In the genomic region with DNA sequence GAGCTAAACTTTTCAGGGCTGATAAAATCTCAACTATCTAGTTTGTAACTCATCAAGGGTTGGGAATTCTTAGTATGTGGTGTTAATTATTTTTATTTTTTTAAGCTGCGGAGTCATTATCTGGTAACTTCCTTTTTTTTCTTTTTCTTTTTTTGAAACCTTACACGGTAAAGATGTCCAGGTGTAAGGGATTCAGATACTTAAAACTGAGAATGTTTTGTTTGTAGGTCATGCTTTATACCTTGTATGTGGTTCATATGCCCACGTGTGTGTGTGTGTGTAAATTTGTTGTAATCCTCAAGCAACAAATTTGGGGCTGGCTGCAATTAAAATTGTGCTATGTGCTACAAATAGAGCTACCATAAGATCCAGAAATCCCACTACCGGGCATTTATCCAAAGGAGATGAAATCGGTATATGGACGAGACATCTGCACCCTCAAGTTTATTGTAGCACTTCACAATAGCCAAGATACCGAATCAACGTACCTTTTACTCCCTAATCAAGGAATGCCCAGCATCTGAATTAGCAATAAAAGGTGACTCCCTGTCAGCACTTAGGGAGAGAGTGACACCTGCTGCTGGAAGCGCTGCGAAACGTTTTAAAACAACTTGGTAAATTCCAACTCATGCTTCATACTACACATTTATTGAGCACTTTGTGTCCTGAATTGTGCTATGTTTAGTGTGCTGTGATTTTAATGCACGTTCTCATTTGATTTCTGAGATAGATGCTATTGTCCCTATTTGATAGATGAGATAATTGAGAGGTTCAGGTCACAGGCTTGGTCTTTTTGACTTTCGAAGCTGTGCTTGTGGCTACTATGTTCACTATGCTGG, we compare ENCODE assay signal across 11 cellular contexts. TPM values are rescaled to one million over a fixed set of nuclear protein-coding genes. Genes with fewer than 3 reads are reported as not detected.
DNase-seq lines count a peak whose midpoint lies in the region; ATAC-seq lines count a peak whose summit lies in the region.
"Had no signal": no experiment of that assay in that cellular context is flagged by ENCODE, and none has a peak within 500 bp of the region (broad histone marks: within the 10 kb centered on the region; RNA-seq: fewer than 3 reads in every experiment).

No MANE protein-coding gene starts in this region.

- peaks cover 0 to 18% (median 12%) of the 10 kb centered on the region in 3 experiments for H3K36me3 ChIP-seq in naive thymus-derived CD4-positive, alpha-beta T cell (ENCODE audit: control insufficient read depth in 2 of 3, insufficient read depth in 3 of 3, low read length in 3 of 3)

- in situ Hi-C loops in KBM-7 (cut with MboI; ENCODE audit: low pct_unique_long_range_greater_than_20kb, low sequenced_read_pairs) = loop anchor here (25.0 kb wide), 1 partner anchor 206 kb away; no protein-coding TSS in a partner anchor

- no peak overlapping the region for H3K4me3 ChIP-seq in naive thymus-derived CD4-positive, alpha-beta T cell (ENCODE audit: low read length)

- ATAC-seq in naive thymus-derived CD4-positive, alpha-beta T cell = peak; percentile 22
- ATAC-seq in GM18861 (IDR thresholded peaks at IDR 0.05; ENCODE audit: unreplicated experiment) (no peak), HG02970 (IDR thresholded peaks at IDR 0.05; ENCODE audit: low FRiP score, unreplicated experiment) (no peak)

- H3K4me1 Mint-ChIP-seq in naive thymus-derived CD4-positive, alpha-beta T cell = peaks cover 0 to 3% (median 0%) of the 10 kb centered on the region in 7 donors

- H3K4me1 ChIP-seq in naive thymus-derived CD4-positive, alpha-beta T cell (ENCODE audit: control insufficient read depth in 2 of 2, insufficient read depth in 2 of 2, low read length in 2 of 2) = no peaks in the 10 kb centered on the region

- POLR2A ChIA-PET in naive thymus-derived CD4-positive, alpha-beta T cell (lab: Charles Lee) = interaction anchor here (0.7 to 1.2 kb wide), 2 partner anchors 12 to 16 kb away, joined by 3 to 4 read pairs; partner anchors contain the start of gene MSMO1

- DNase-seq in DMS 273 (lab: John Stamatoyannopoulos, UW; ENCODE audit: unreplicated experiment) (peak; percentile 64), DMS 273 treated with DMSO at 0.1 percent for 48 hours (lab: John Stamatoyannopoulos, UW) (no peak), KBM-7 (peak; percentile 44), astrocyte of the hippocampus (ENCODE audit: low read depth, low spot score) (peak; percentile 32), NOMO-1 (lab: John Stamatoyannopoulos, UW; ENCODE audit: unreplicated experiment in 2 of 2) (no peak)
- DNase-seq in naive thymus-derived CD4-positive, alpha-beta T cell = peak in 5 of 9 donors; percentile 2 to 34 (median 21)
- DNase-seq: 8988T had no signal

- peaks cover 0 to 4% (median 0%) of the 10 kb centered on the region in 5 donors for H3K36me3 Mint-ChIP-seq in naive thymus-derived CD4-positive, alpha-beta T cell

- H3K9me3 ChIP-seq in naive thymus-derived CD4-positive, alpha-beta T cell (ENCODE audit: control insufficient read depth in 2 of 3, low read length in 3 of 3) = no peaks in the 10 kb centered on the region

- H3K4me3 Mint-ChIP-seq in naive thymus-derived CD4-positive, alpha-beta T cell = no peak overlapping the region

- intact Hi-C loops in naive thymus-derived CD4-positive, alpha-beta T cell (cut with micrococcal nuclease) = loop anchor here (1.0 to 10.0 kb wide), 5 partner anchors 121 to 565 kb away; partner anchors contain the start of genes KLHL2 (in 1 of the 2) and TMEM192 (in 1 of the 2)

- CTCF ChIA-PET in naive thymus-derived CD4-positive, alpha-beta T cell (lab: Charles Lee) = interaction anchor here (0.9 to 6.5 kb wide), 3 partner anchors 19 to 231 kb away, joined by 4 to 68 read pairs (median 4); partner anchors contain the start of gene TMEM192

- H3K27me3 Mint-ChIP-seq in naive thymus-derived CD4-positive, alpha-beta T cell = no peaks in the 10 kb centered on the region

- H3K27ac Mint-ChIP-seq in naive thymus-derived CD4-positive, alpha-beta T cell = peak overlapping the region in 5 of 9 donors; percentile 41 to 86 (median 66)

- H3K27me3 ChIP-seq in naive thymus-derived CD4-positive, alpha-beta T cell (ENCODE audit: control insufficient read depth in 2 of 2, insufficient read depth in 2 of 2, low read length in 2 of 2) = no peaks in the 10 kb centered on the region

- no peaks in the 10 kb centered on the region for H3K9me3 Mint-ChIP-seq in naive thymus-derived CD4-positive, alpha-beta T cell

- no peak overlapping the region for H3K27ac ChIP-seq in naive thymus-derived CD4-positive, alpha-beta T cell (ENCODE audit: low read depth, low read length)
- H3K27ac ChIP-seq: KMS-11 had no signal

RNA-seq across cellular contexts. Expression of gene MSMO1, which starts 16.1 kb away (rescaled TPM):
- total RNA-seq in naive thymus-derived CD4-positive, alpha-beta T cell = 10 to 100 TPM in 4 of 5 experiments, 1 to 10 TPM in 1; 9.6 to 37.9 (median 24.6) TPM
- 10 to 100 TPM; 16.1 to 22.8 TPM for polyA plus RNA-seq in naive thymus-derived CD4-positive, alpha-beta T cell

RNA-seq across cellular contexts. Expression of gene CPE, which starts 35.2 kb away (rescaled TPM):
- not detected for total RNA-seq in naive thymus-derived CD4-positive, alpha-beta T cell
- under 1 TPM; 0.09 to 0.10 TPM for polyA plus RNA-seq in naive thymus-derived CD4-positive, alpha-beta T cell
- total RNA-seq: activated CD8-positive, alpha-beta memory T cell treated with anti-CD3 and anti-CD28 coated beads for 36 hours had no signal

Comparison
In these comparisons a context has a peak if more than half of its experiments do, and no peak if none do; other contexts are left out.
1. DNase-seq: peak in DMS 273 (single experiment), KBM-7 (single experiment), astrocyte of the hippocampus (single experiment) and naive thymus-derived CD4-positive, alpha-beta T cell (5 of 9); none in DMS 273 treated with DMSO at 0.1 percent for 48 hours (single experiment) and NOMO-1 (0 of 2).